ENCODE assay signal across 8 cellular contexts in genomic region chr1:230797376-230798186, GRCh38. TPM values are rescaled to one million over a fixed set of nuclear protein-coding genes. Genes with fewer than 3 reads are reported as not detected.
DNase-seq lines count a peak whose midpoint lies in the region; ATAC-seq, FAIRE-seq and TF ChIP-seq lines count a peak whose summit lies in the region.

No MANE protein-coding gene starts in this region.

- H3K9me3 ChIP-seq in colonic mucosa (no peaks in the 10 kb centered on the region), liver (ENCODE audit: control insufficient read depth in 4 of 4, low read length in 3 of 4) (no peaks in the 10 kb centered on the region)

- ATAC-seq in GM19035 (IDR thresholded peaks at IDR 0.05; ENCODE audit: unreplicated experiment): no peak

- 60% methylated on average over 18 of the region's 18 CpGs for WGBS in liver

- H3K36me3 ChIP-seq in colonic mucosa: no peaks in the 10 kb centered on the region
- H3K36me3 ChIP-seq in liver (ENCODE audit: control insufficient read depth in 4 of 4, insufficient read depth in 3 of 4, low read depth in 1 of 4, low read length in 3 of 4): no peaks in the 10 kb centered on the region

- H3K4me3 ChIP-seq in colonic mucosa (no peak overlapping the region), liver (ENCODE audit: low read depth in 1 of 3, low read length in 3 of 3) (no peak overlapping the region)

- H3K4me1 ChIP-seq in colonic mucosa (no peaks in the 10 kb centered on the region), liver (ENCODE audit: control insufficient read depth in 4 of 4, insufficient read depth in 4 of 4, low read length in 3 of 4) (no peaks in the 10 kb centered on the region)

- H3K27ac ChIP-seq in colonic mucosa (no peak overlapping the region), liver (ENCODE audit: low read depth in 1 of 2, low read length in 2 of 2) (no peak overlapping the region)

- peak; percentile 91 to 95 for TF ChIP-seq RAD21 in liver (IDR thresholded peaks at IDR 0.05)

- intact Hi-C loops in colonic mucosa (cut with DNase I): loop anchor here (5.0 kb wide), 2 partner anchors 120 to 415 kb away; no protein-coding TSS in a partner anchor

- H3K9ac ChIP-seq in colonic mucosa (ENCODE audit: low read depth in 2 of 2, low read length in 2 of 2): no peak overlapping the region
- no peak overlapping the region for H3K9ac ChIP-seq in liver (ENCODE audit: low read depth in 1 of 2, low read length in 2 of 2)

- H3K27me3 ChIP-seq in colonic mucosa (no peaks in the 10 kb centered on the region), liver (ENCODE audit: control insufficient read depth in 4 of 4, insufficient read depth in 4 of 4, low read length in 3 of 4) (no peaks in the 10 kb centered on the region)

- DNase-seq in 8988T (peak; percentile 59), GM10266 (ENCODE audit: extremely low spot score) (no peak), NCI-H526 treated with DMSO at 0.1 percent for 48 hours (lab: John Stamatoyannopoulos, UW) (peak; percentile 20), colonic mucosa (peak; percentile 47), urothelium cell line (ENCODE audit: low spot score) (peak; percentile 56)
- DNase-seq in effector CD4-positive, alpha-beta T cell: no peak

- TF ChIP-seq CTCF in GM10266 (IDR thresholded peaks at IDR 0.05; ENCODE audit: control insufficient read depth, insufficient read depth, low read depth, missing control alignments) (peak; percentile 18), colonic mucosa (IDR thresholded peaks at IDR 0.05) (peak; percentile 33), liver (IDR thresholded peaks at IDR 0.05; ENCODE audit: low read depth, low read length, missing input control) (peak; percentile 53)

- no peak for FAIRE-seq in urothelium cell line (lab: Jason Lieb, UNC)

TF ChIP-seq in liver, 16 proteins besides CTCF, POLR2A, EP300 and RAD21:
- TF ChIP-seq HNF4A (conservative IDR thresholded peaks at IDR 0.05): peak in 1 of 2 donors; percentile 45
- no peak for TF ChIP-seq NR2F2 (IDR thresholded peaks at IDR 0.05)

RNA-seq across cellular contexts. Expression of gene CAPN9, which starts 50.4 kb away (rescaled TPM):
- total RNA-seq in colonic mucosa: 10 to 100 TPM; 14.3 to 36.3 TPM
- total RNA-seq in liver: not detected
- polyA plus RNA-seq in liver: not detected

Comparison
In these comparisons a context has a peak if more than half of its experiments do, and no peak if none do; other contexts are left out.
1. DNase-seq: peak in 8988T (single experiment), NCI-H526 treated with DMSO at 0.1 percent for 48 hours (single experiment), colonic mucosa (single experiment) and urothelium cell line (single experiment); none in GM10266 (single experiment) and effector CD4-positive, alpha-beta T cell (single experiment).
2. RNA of gene CAPN9, which starts 50.4 kb away (total RNA-seq): 14.3 to 36.3 TPM in colonic mucosa; not detected in liver; every median in the first group is over 10 times any median in the second.
3. Peak in every context shown above with its lines, with median percentiles within 50 percentile points of each other: CTCF ChIP-seq.